In genomic region chr1:206457408-206457807, GRCh38 we compare ENCODE assay signal across 16 cellular contexts. TPM values are rescaled to one million over a fixed set of nuclear protein-coding genes. Genes with fewer than 3 reads are reported as not detected.
DNase-seq lines count a peak whose midpoint lies in the region; ATAC-seq and TF ChIP-seq lines count a peak whose summit lies in the region.
"Had no signal": no experiment of that assay in that cellular context is flagged by ENCODE, and none has a peak within 500 bp of the region (broad histone marks: within the 10 kb centered on the region; RNA-seq: fewer than 3 reads in every experiment).

No MANE protein-coding gene starts in this region.

- H3K9ac ChIP-seq in IMR-90 (ENCODE audit: low read depth, low read length): no peak overlapping the region

- H3K36me3 ChIP-seq in IMR-90 (ENCODE audit: control insufficient read depth, insufficient read depth, low read length) (peaks cover 40% of the 10 kb centered on the region), lower lobe of right lung (peaks cover 62% of the 10 kb centered on the region), prostate gland (no peaks in the 10 kb centered on the region)

- no peak overlapping the region for H3K4me3 Mint-ChIP-seq in effector memory CD8-positive, alpha-beta T cell
- no peak overlapping the region for H3K4me3 Mint-ChIP-seq in WTC11
- H3K4me3 Mint-ChIP-seq: activated B cell treated with CpG ODN at 0.5 μM for 24 hours, GM23338, neural crest cell had no signal

- in situ Hi-C loops in IMR-90 (cut with MboI; ENCODE audit: low sequenced_read_pairs): no loop called here

- 83% methylated on average over 4 of the region's 4 CpGs; no CpG with 5 or more reads in 1 of the 2 experiments for WGBS in IMR-90 (ENCODE audit: extremely low coverage in 2 of 2, insufficient read length in 1 of 2), 2 experiments
- 82% methylated on average over 4 of the region's 4 CpGs for WGBS in prostate gland

- TF ChIP-seq RAD21 in IMR-90 (IDR thresholded peaks at IDR 0.05; ENCODE audit: low read length): no peak

- POLR2A ChIA-PET in IMR-90 (lab: Charles Lee; ENCODE audit: unreplicated experiment): no interaction called here
- POLR2A ChIA-PET in WTC11 (lab: Charles Lee): no interaction called here

- H4K91ac ChIP-seq in IMR-90 (ENCODE audit: insufficient read depth, low read depth, low read length): no peak overlapping the region

- H3K9me3 ChIP-seq in IMR-90 (ENCODE audit: control insufficient read depth, insufficient read depth, low read length) (no peaks in the 10 kb centered on the region), lower lobe of right lung (no peaks in the 10 kb centered on the region), prostate gland (no peaks in the 10 kb centered on the region)
- H3K9me3 ChIP-seq: sigmoid colon had no signal

- peak overlapping the region; percentile 45; the same call in 1 of the 2 replicates for H2BK120ac ChIP-seq in IMR-90 (ENCODE audit: low read depth, low read length)

- TF ChIP-seq CTCF in IMR-90 (conservative IDR thresholded peaks at IDR 0.05; ENCODE audit: low read depth, low read length): no peak
- TF ChIP-seq CTCF in lower lobe of right lung (IDR thresholded peaks at IDR 0.05): no peak
- TF ChIP-seq CTCF in prostate gland (IDR thresholded peaks at IDR 0.05): no peak
- no peak for TF ChIP-seq CTCF in WTC11 (IDR thresholded peaks at IDR 0.05)

- BruUV-seq in IMR-90 (replicated peaks; lab: Mats Ljungman, UMichigan): no TSS peak

- ATAC-seq in IMR-90 (ENCODE audit: low read depth) (no peak), lower lobe of right lung (peak; percentile 12 to 46), HG03520 (IDR thresholded peaks at IDR 0.05; ENCODE audit: unreplicated experiment) (no peak), WTC11 (no peak)
- no peak for ATAC-seq in effector memory CD8-positive, alpha-beta T cell (replicated peaks)
- ATAC-seq: GM23338 had no signal

- H3K27ac ChIP-seq in IMR-90 (ENCODE audit: insufficient read depth, low read length) (no peak overlapping the region), lower lobe of right lung (no peak overlapping the region), prostate gland (no peak overlapping the region)
- H3K27ac ChIP-seq: C4-2B, sigmoid colon had no signal

- peak overlapping the region; percentile 76 for H2AK9ac ChIP-seq in IMR-90 (replicated peaks; ENCODE audit: low read depth, low read length, poor library complexity)

- no peaks in the 10 kb centered on the region for H4K20me1 ChIP-seq in IMR-90 (ENCODE audit: insufficient read depth, low read length)

- H3K27me3 Mint-ChIP-seq in effector memory CD8-positive, alpha-beta T cell: no peaks in the 10 kb centered on the region
- no peaks in the 10 kb centered on the region for H3K27me3 Mint-ChIP-seq in WTC11 (ENCODE audit: low read depth)
- H3K27me3 Mint-ChIP-seq: activated B cell treated with CpG ODN at 0.5 μM for 24 hours had no signal

- H2BK15ac ChIP-seq in IMR-90 (ENCODE audit: low read depth, low read length): no peak overlapping the region

- TF ChIP-seq POLR2A in IMR-90 (IDR thresholded peaks at IDR 0.05; ENCODE audit: low read depth, low read length): no peak
- TF ChIP-seq POLR2A in prostate gland (IDR thresholded peaks at IDR 0.05): no peak

- H3K4ac ChIP-seq in IMR-90 (ENCODE audit: low read depth, low read length): peak overlapping the region; percentile 47

- intact Hi-C loops in IMR-90 (cut with micrococcal nuclease): no loop called here
- intact Hi-C loops in lower lobe of right lung (cut with DNase I): no loop called here
- intact Hi-C loops in prostate gland (cut with DNase I): no loop called here

- no peak overlapping the region for H2BK20ac ChIP-seq in IMR-90 (ENCODE audit: low read depth, low read length)

- no peak overlapping the region for H3K56ac ChIP-seq in IMR-90 (ENCODE audit: extremely low read depth, insufficient read depth, low read length)

- dilution Hi-C loops in IMR-90 (cut with HindIII; ENCODE audit: low sequenced_read_pairs, unreplicated experiment): no loop called here

- no peak overlapping the region for H3K23ac ChIP-seq in IMR-90 (ENCODE audit: low read depth, low read length)

- no peak overlapping the region for H4K5ac ChIP-seq in IMR-90 (ENCODE audit: low read depth, low read length)

- peaks cover 10% of the 10 kb centered on the region for H3K36me3 Mint-ChIP-seq in effector memory CD8-positive, alpha-beta T cell (ENCODE audit: insufficient read depth)
- peaks cover 35% of the 10 kb centered on the region for H3K36me3 Mint-ChIP-seq in WTC11

- H3K27ac Mint-ChIP-seq in effector memory CD8-positive, alpha-beta T cell: peak overlapping the region; percentile 7 to 50
- no peak overlapping the region for H3K27ac Mint-ChIP-seq in WTC11
- H3K27ac Mint-ChIP-seq: GM23338 had no signal

- H2AK5ac ChIP-seq in IMR-90 (ENCODE audit: low read depth, low read length): peak overlapping the region; percentile 35; the same call in 1 of the 2 replicates

- H3K4me1 ChIP-seq in IMR-90 (ENCODE audit: control insufficient read depth, insufficient read depth, low read length) (peaks cover 9% of the 10 kb centered on the region), lower lobe of right lung (peaks cover 15% of the 10 kb centered on the region), prostate gland (replicated peaks) (no peaks in the 10 kb centered on the region)

- CTCF ChIA-PET in IMR-90 (lab: Yijun Ruan, JAX) (no interaction called here), WTC11 (lab: Charles Lee) (interaction anchor here (1.2 kb wide), 1 partner anchor 33 kb away, joined by 5 read pairs; no protein-coding TSS in a partner anchor)

- H3K79me1 ChIP-seq in IMR-90 (ENCODE audit: low read depth in 1 of 2, low read length in 2 of 2): peaks cover 0 to 4% of the 10 kb centered on the region in 2 experiments; a peak in 1 of 4 replicates

- H3K4me1 Mint-ChIP-seq in effector memory CD8-positive, alpha-beta T cell (ENCODE audit: low read depth in 2 of 2): peaks cover 6 to 8% of the 10 kb centered on the region in 2 donors
- H3K4me1 Mint-ChIP-seq in WTC11: peaks cover 24% of the 10 kb centered on the region
- H3K4me1 Mint-ChIP-seq: activated B cell treated with CpG ODN at 0.5 μM for 24 hours had no signal

- H2AFZ ChIP-seq in IMR-90 (replicated peaks; ENCODE audit: low read length, poor library complexity): peak overlapping the region; percentile 24
- H2AFZ ChIP-seq: GM23338 had no signal

- H3K9me3 Mint-ChIP-seq in effector memory CD8-positive, alpha-beta T cell: no peaks in the 10 kb centered on the region
- H3K9me3 Mint-ChIP-seq in WTC11: no peaks in the 10 kb centered on the region
- H3K9me3 Mint-ChIP-seq: activated B cell treated with CpG ODN at 0.5 μM for 24 hours, GM23338, neural crest cell had no signal

- DNase-seq in CD1c-positive myeloid dendritic cell (ENCODE audit: extremely low spot score) (peak; percentile 57), IMR-90 (peak; percentile 23), lower lobe of right lung (no peak), NCI-H526 treated with DMSO at 0.1 percent for 48 hours (lab: John Stamatoyannopoulos, UW) (no peak), prostate gland (ENCODE audit: low spot score) (no peak), WTC11 (ENCODE audit: low spot score) (no peak)
- DNase-seq in effector memory CD8-positive, alpha-beta T cell: no peak
- DNase-seq: activated B cell treated with CpG ODN at 0.5 μM for 24 hours; NCI-H2081; NK-92 treated with Interleukin-12 subunit alpha and Interleukin-12 subunit beta, amount 100 ng/mL, for 24 hours; sigmoid colon; substantia nigra had no signal

- H2BK5ac ChIP-seq in IMR-90 (ENCODE audit: low read depth, low read length, poor library complexity, severe bottlenecking): no peak overlapping the region

- H3K4me2 ChIP-seq in IMR-90 (ENCODE audit: low read depth, low read length): no peak overlapping the region
- H3K4me2 ChIP-seq: GM23338 had no signal

- no peak overlapping the region for H4K8ac ChIP-seq in IMR-90 (ENCODE audit: low read depth in 2 of 2, low read length in 2 of 2)

- peaks cover 12% of the 10 kb centered on the region for H3K9me1 ChIP-seq in IMR-90 (ENCODE audit: insufficient read depth, low read length)

- H3K27me3 ChIP-seq in IMR-90 (ENCODE audit: control insufficient read depth, insufficient read depth, low read length) (no peaks in the 10 kb centered on the region), lower lobe of right lung (ENCODE audit: low read depth) (no peaks in the 10 kb centered on the region), prostate gland (replicated peaks; ENCODE audit: insufficient read depth) (no peaks in the 10 kb centered on the region)
- H3K27me3 ChIP-seq: sigmoid colon had no signal

- no peak overlapping the region for H3K18ac ChIP-seq in IMR-90 (ENCODE audit: low read depth, low read length)

- peak overlapping the region; percentile 8; the same call in 1 of the 2 replicates for H3K14ac ChIP-seq in IMR-90 (replicated peaks; ENCODE audit: low read depth, low read length)

- H3K4me3 ChIP-seq in IMR-90 (ENCODE audit: insufficient read depth, low read depth, low read length): no peak overlapping the region
- H3K4me3 ChIP-seq in lower lobe of right lung: no peak overlapping the region
- no peak overlapping the region for H3K4me3 ChIP-seq in prostate gland
- H3K4me3 ChIP-seq: GM23338, sigmoid colon had no signal

TF ChIP-seq in IMR-90, 13 proteins besides CTCF, POLR2A, EP300 and RAD21:
- peak; percentile 52; the same call in 1 of the 2 replicates for TF ChIP-seq MAFK (IDR thresholded peaks at IDR 0.05; ENCODE audit: low read depth, low read length)
- TF ChIP-seq RFX5 (IDR thresholded peaks at IDR 0.05; ENCODE audit: low read depth, low read length): no peak

TF ChIP-seq in WTC11, 78 proteins besides CTCF, POLR2A, EP300 and RAD21 (continues in another document):
- no peak for TF ChIP-seq ELF4 (CRISPR knock-in tag; IDR thresholded peaks at IDR 0.05; ENCODE audit: low read depth)
- no peak for TF ChIP-seq ZNF423 (CRISPR knock-in tag; IDR thresholded peaks at IDR 0.05)

RNA-seq across cellular contexts. Expression of gene IKBKE, which starts 12.9 kb away (rescaled TPM):
- total RNA-seq in IMR-90 (2012; rRNA removed) (21.4 and 24.0 TPM in 2 replicates), lower lobe of right lung (12.5 TPM), prostate gland (1 to 10 TPM; 3.6 to 6.1 TPM), WTC11 (2021) (7.8 to 8.1 TPM (median 8.0 TPM) in 3 replicates)
- 20.3 and 21.0 TPM in 2 replicates for polyA plus RNA-seq in IMR-90 (2012; rRNA removed)
- polyA plus RNA-seq in IMR-90 (2012; cell fraction: cytosol; rRNA removed): 14.8 and 17.1 TPM in 2 replicates
- polyA plus RNA-seq in IMR-90 (2012; cell fraction: nucleus; rRNA removed; ENCODE audit: low replicate concordance): 47.3 and 62.4 TPM in 2 replicates

RNA-seq across cellular contexts. Expression of gene RASSF5, which starts 49.9 kb away (rescaled TPM):
- 0.18 and 0.56 TPM in 2 replicates for total RNA-seq in IMR-90 (2012; rRNA removed)
- 1.1 TPM in 2 replicates for polyA plus RNA-seq in IMR-90 (2012; rRNA removed)
- polyA plus RNA-seq in IMR-90 (2012; cell fraction: cytosol; rRNA removed): 0.39 and 1.2 TPM in 2 replicates
- 2.3 and 3.2 TPM in 2 replicates for polyA plus RNA-seq in IMR-90 (2012; cell fraction: nucleus; rRNA removed; ENCODE audit: low replicate concordance)
- total RNA-seq in lower lobe of right lung: 48.2 TPM
- total RNA-seq in prostate gland: 10 to 100 TPM; 22.2 to 42.5 TPM
- 1.7 to 2.1 TPM (median 1.7 TPM) in 3 replicates for total RNA-seq in WTC11 (2021)

Comparison
In these comparisons a context has a peak if more than half of its experiments do, and no peak if none do; other contexts are left out.
1. DNase-seq: peak in CD1c-positive myeloid dendritic cell (single experiment) and IMR-90 (single experiment); none in effector memory CD8-positive, alpha-beta T cell (0 of 3), lower lobe of right lung (single experiment), NCI-H526 treated with DMSO at 0.1 percent for 48 hours (single experiment), prostate gland (single experiment) and WTC11 (single experiment).
2. ATAC-seq: peak in lower lobe of right lung (2 of 2); none in IMR-90 (single experiment), effector memory CD8-positive, alpha-beta T cell (single experiment), HG03520 (single experiment) and WTC11 (single experiment).